18 cellular contexts compared by ENCODE assay signal in the genomic region with DNA sequence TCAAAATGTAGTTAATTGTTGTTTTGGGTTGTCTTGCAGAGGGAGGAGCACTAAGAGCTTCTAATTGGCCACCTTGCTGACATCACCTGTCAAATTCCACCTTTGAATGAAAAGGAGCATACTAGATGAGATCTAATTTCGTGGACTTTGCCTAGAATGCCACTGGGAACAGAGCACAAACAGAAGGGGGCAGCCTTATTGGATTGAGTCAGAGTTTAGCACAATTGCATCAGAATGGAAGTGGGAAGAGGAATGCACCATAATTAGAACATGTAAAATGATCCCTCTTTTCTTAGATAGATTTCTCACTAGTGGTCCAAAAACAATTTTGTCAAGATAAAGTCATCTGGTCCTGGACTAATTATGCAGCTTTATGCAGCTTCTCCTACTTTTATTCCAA.
A peak's percentile ranks its signal among the peaks of the same experiment; 100 is the strongest.
DNase-seq lines count a peak whose midpoint lies in the region; FAIRE-seq and TF ChIP-seq lines count a peak whose summit lies in the region.
"Had no signal": no experiment of that assay in that cellular context is flagged by ENCODE, and none has a peak within 500 bp of the region (broad histone marks: within the 10 kb centered on the region; RNA-seq: fewer than 3 reads in every experiment).

No MANE protein-coding gene starts in this region.

- H3K27ac Mint-ChIP-seq in chondrocyte (ENCODE audit: unreplicated experiment): no peak overlapping the region
- H3K27ac Mint-ChIP-seq: B cell had no signal

- no peaks in the 10 kb centered on the region for H4K20me1 ChIP-seq in SK-N-SH (ENCODE audit: insufficient read depth)

- H3K4me1 ChIP-seq in SK-N-SH (ENCODE audit: control insufficient read depth in 1 of 2, insufficient read depth in 2 of 2, low read depth in 1 of 2, low read length in 1 of 2): no peaks in the 10 kb centered on the region; a peak in 1 of 4 replicates
- H3K4me1 ChIP-seq: thyroid gland had no signal

- H3K27me3 Mint-ChIP-seq in chondrocyte (ENCODE audit: low read depth): no peaks in the 10 kb centered on the region
- H3K27me3 Mint-ChIP-seq: B cell had no signal

- no peak overlapping the region for H3K9ac ChIP-seq in SK-N-SH

- H3K4me3 ChIP-seq in SK-N-SH (ENCODE audit: low read depth in 2 of 2, low read length in 1 of 2): no peak overlapping the region
- H3K4me3 ChIP-seq: mucosa of descending colon, thyroid gland had no signal

- no peak overlapping the region for H2AFZ ChIP-seq in SK-N-SH (ENCODE audit: low read depth)

- H3K9me3 ChIP-seq in SK-N-SH: no peaks in the 10 kb centered on the region; the same call in 1 of the 2 replicates
- H3K9me3 ChIP-seq: thyroid gland had no signal

- CTCF ChIA-PET in SK-N-SH (lab: Yijun Ruan, JAX): no interaction called here

- 45% methylated on average over 1 of the region's 1 CpG for WGBS in SK-N-SH (ENCODE audit: low lambda C conversion rate)

- no peak overlapping the region for H3K4me3 Mint-ChIP-seq in chondrocyte (ENCODE audit: unreplicated experiment)
- H3K4me3 Mint-ChIP-seq: B cell had no signal

- no peak for TF ChIP-seq RAD21 in SK-N-SH (IDR thresholded peaks at IDR 0.05; ENCODE audit: low read length)

- no peak overlapping the region for H3K27ac ChIP-seq in SK-N-SH (ENCODE audit: low read depth in 2 of 2, low read length in 1 of 2)
- H3K27ac ChIP-seq: thyroid gland had no signal

- no peak for FAIRE-seq in RCC 7860 (lab: Jason Lieb, UNC)

- H3K36me3 Mint-ChIP-seq in chondrocyte (ENCODE audit: low read depth): peaks cover 9% of the 10 kb centered on the region

- POLR2A ChIA-PET in SK-N-SH (lab: Yijun Ruan, JAX): no interaction called here

- no peaks in the 10 kb centered on the region for H3K36me3 ChIP-seq in SK-N-SH (replicated peaks in 1 of 2; ENCODE audit: control insufficient read depth in 1 of 2, insufficient read depth in 2 of 2, low read length in 1 of 2)
- H3K36me3 ChIP-seq: thyroid gland had no signal

- H3K27me3 ChIP-seq in SK-N-SH (ENCODE audit: insufficient read depth): no peaks in the 10 kb centered on the region
- H3K27me3 ChIP-seq: thyroid gland had no signal

- no peaks in the 10 kb centered on the region for H3K79me2 ChIP-seq in SK-N-SH (ENCODE audit: insufficient read depth)

- TF ChIP-seq EP300 in SK-N-SH (IDR thresholded peaks at IDR 0.05; ENCODE audit: borderline replicate concordance in 1 of 2, low read depth in 1 of 2, low read length in 1 of 2): no peak

- H3F3A ChIP-seq in SK-N-SH (replicated peaks; ENCODE audit: insufficient read depth): no peaks in the 10 kb centered on the region

- peaks cover 15% of the 10 kb centered on the region for H3K9me3 Mint-ChIP-seq in chondrocyte (ENCODE audit: low read depth)

- peaks cover 13% of the 10 kb centered on the region for H3K4me1 Mint-ChIP-seq in chondrocyte (ENCODE audit: low read depth)
- H3K4me1 Mint-ChIP-seq: B cell had no signal

- DNase-seq in ELF-1 (ENCODE audit: low read depth, low spot score) (peak; percentile 27), HT1080 (ENCODE audit: low read depth) (peak; percentile 20), chondrocyte (ENCODE audit: low spot score) (no peak), iPS-NIHi11 (ENCODE audit: low spot score) (peak; percentile 14), cerebellar cortex (ENCODE audit: low spot score) (no peak), RCC 7860 (ENCODE audit: low spot score) (no peak), SK-N-SH (no peak)
- DNase-seq in stimulated activated CD4-positive, alpha-beta T cell treated with anti-CD3 and anti-CD28 coated beads, Interleukin-12 subunit alpha, Interleukin-12 subunit beta, amount 100 ng/mL, for 4 hours: no peak
- DNase-seq: activated gamma-delta T cell, aorta, erythroblast, H7, left colon, mucosa of descending colon, NCI-H2029, Right ventricle myocardium superior, thyroid gland had no signal

- H3K4me2 ChIP-seq in SK-N-SH: no peak overlapping the region

- H3K9me2 ChIP-seq in SK-N-SH: no peaks in the 10 kb centered on the region; the same call in 1 of the 2 replicates

- TF ChIP-seq CTCF in chondrocyte (IDR thresholded peaks at IDR 0.05): peak; percentile 39
- TF ChIP-seq CTCF in SK-N-SH (IDR thresholded peaks at IDR 0.05): no peak

TF ChIP-seq in SK-N-SH, 30 proteins besides CTCF, POLR2A, EP300 and RAD21:
- TF ChIP-seq REST (IDR thresholded peaks at IDR 0.05; ENCODE audit: low read depth, low read length): no peak
- TF ChIP-seq RCOR1 (IDR thresholded peaks at IDR 0.05; ENCODE audit: low read length): no peak

Comparison
In these comparisons a context has a peak if more than half of its experiments do, and no peak if none do; other contexts are left out.
1. DNase-seq: peak in ELF-1 (single experiment), HT1080 (single experiment) and iPS-NIHi11 (single experiment); none in chondrocyte (single experiment), stimulated activated CD4-positive, alpha-beta T cell treated with anti-CD3 and anti-CD28 coated beads, Interleukin-12 subunit alpha, Interleukin-12 subunit beta, amount 100 ng/mL, for 4 hours (single experiment), cerebellar cortex (single experiment), RCC 7860 (single experiment) and SK-N-SH (single experiment).